9 cellular contexts compared by ENCODE assay signal in genomic region chr15:56249080-56249479, GRCh38. TPM values are rescaled to one million over a fixed set of nuclear protein-coding genes. Genes with fewer than 3 reads are reported as not detected.
A peak's percentile ranks its signal among the peaks of the same experiment; 100 is the strongest.
DNase-seq lines count a peak whose midpoint lies in the region; TF ChIP-seq lines count a peak whose summit lies in the region.
"Had no signal": no experiment of that assay in that cellular context is flagged by ENCODE, and none has a peak within 500 bp of the region (broad histone marks: within the 10 kb centered on the region; RNA-seq: fewer than 3 reads in every experiment).

No MANE protein-coding gene starts in this region.

- H3K9me3 ChIP-seq in mesenchymal stem cell (ENCODE audit: control insufficient read depth, low read length) (no peaks in the 10 kb centered on the region), vagina (no peaks in the 10 kb centered on the region)

- H3K27me3 ChIP-seq in mesenchymal stem cell (ENCODE audit: control insufficient read depth in 1 of 2, insufficient read depth in 1 of 2, low read length in 2 of 2) (no peaks in the 10 kb centered on the region), vagina (no peaks in the 10 kb centered on the region)

- no peak overlapping the region for H4K8ac ChIP-seq in mesenchymal stem cell (ENCODE audit: low read length)

- no peak overlapping the region for H3K27ac Mint-ChIP-seq in activated naive CD8-positive, alpha-beta T cell treated with anti-CD3 and anti-CD28 coated beads for 36 hours
- H3K27ac Mint-ChIP-seq: dendritic cell treated with granulocyte-macrophage colony-stimulating factor and Interleukin-4, amounts not matched to agents 40 ng/mL and 50 ng/mL, for 4 days had no signal

- peaks cover 17% of the 10 kb centered on the region for H3K4me1 Mint-ChIP-seq in activated naive CD8-positive, alpha-beta T cell treated with anti-CD3 and anti-CD28 coated beads for 36 hours

- no peak overlapping the region for H3K4me2 ChIP-seq in mesenchymal stem cell (ENCODE audit: low read length, poor library complexity, severe bottlenecking)

- intact Hi-C loops in vagina (cut with DNase I): no loop called here

- TF ChIP-seq POLR2A in vagina (IDR thresholded peaks at IDR 0.05): no peak

- no peak overlapping the region for H4K91ac ChIP-seq in mesenchymal stem cell (ENCODE audit: low read length)

- H3K4me3 ChIP-seq in WI38 (ENCODE audit: low read depth, low read length) (no peak overlapping the region), mesenchymal stem cell (ENCODE audit: insufficient read depth in 1 of 2, low read depth in 1 of 2, low read length in 2 of 2) (no peak overlapping the region), vagina (no peak overlapping the region)

- H3K36me3 ChIP-seq in mesenchymal stem cell (ENCODE audit: control insufficient read depth in 1 of 2, insufficient read depth in 2 of 2, low read depth in 1 of 2, low read length in 2 of 2) (no peaks in the 10 kb centered on the region), vagina (no peaks in the 10 kb centered on the region)

- no peak overlapping the region for H3K14ac ChIP-seq in mesenchymal stem cell (ENCODE audit: low read length in 2 of 2)

- no peak overlapping the region for H2AFZ ChIP-seq in mesenchymal stem cell (ENCODE audit: low read depth, low read length)

- H3K4me1 ChIP-seq in mesenchymal stem cell (ENCODE audit: control insufficient read depth, insufficient read depth, low read depth, low read length): peaks cover 9% of the 10 kb centered on the region
- H3K4me1 ChIP-seq in vagina: peaks cover 9% of the 10 kb centered on the region

- H3K9ac ChIP-seq in mesenchymal stem cell (ENCODE audit: low read length): no peak overlapping the region

- TF ChIP-seq CTCF in WI38 (IDR thresholded peaks at IDR 0.05; ENCODE audit: low read depth, low read length): peak; percentile 18; the same call in 1 of the 2 replicates
- TF ChIP-seq CTCF in vagina (IDR thresholded peaks at IDR 0.05): no peak

- H3K23ac ChIP-seq in mesenchymal stem cell (ENCODE audit: low read length in 2 of 2): no peak overlapping the region

- in situ Hi-C loops in G401 (cut with HindIII; ENCODE audit: low sequenced_read_pairs): no loop called here

- no peaks in the 10 kb centered on the region for H3K36me3 Mint-ChIP-seq in activated naive CD8-positive, alpha-beta T cell treated with anti-CD3 and anti-CD28 coated beads for 36 hours

- H2AK5ac ChIP-seq in mesenchymal stem cell (ENCODE audit: low read length, severe bottlenecking): no peak overlapping the region

- no peaks in the 10 kb centered on the region for H3K9me3 Mint-ChIP-seq in activated naive CD8-positive, alpha-beta T cell treated with anti-CD3 and anti-CD28 coated beads for 36 hours
- H3K9me3 Mint-ChIP-seq: dendritic cell treated with granulocyte-macrophage colony-stimulating factor and Interleukin-4, amounts not matched to agents 40 ng/mL and 50 ng/mL, for 4 days had no signal

- H2BK15ac ChIP-seq in mesenchymal stem cell (ENCODE audit: low read depth, poor library complexity, severe bottlenecking): no peak overlapping the region

- no peak overlapping the region for H2BK120ac ChIP-seq in mesenchymal stem cell (ENCODE audit: low read depth, low read length)

- H3K4ac ChIP-seq in mesenchymal stem cell (ENCODE audit: low read depth in 1 of 2, low read length in 2 of 2): no peak overlapping the region

- H2BK12ac ChIP-seq in mesenchymal stem cell (ENCODE audit: low read length in 2 of 2): no peak overlapping the region

- no peak overlapping the region for H3K4me3 Mint-ChIP-seq in activated naive CD8-positive, alpha-beta T cell treated with anti-CD3 and anti-CD28 coated beads for 36 hours
- H3K4me3 Mint-ChIP-seq: dendritic cell treated with granulocyte-macrophage colony-stimulating factor and Interleukin-4, amounts not matched to agents 40 ng/mL and 50 ng/mL, for 4 days had no signal

- H3K79me1 ChIP-seq in mesenchymal stem cell (replicated peaks; ENCODE audit: low read length, poor library complexity, severe bottlenecking): peaks cover 6% of the 10 kb centered on the region

- peaks cover 6% of the 10 kb centered on the region for H3K27me3 Mint-ChIP-seq in activated naive CD8-positive, alpha-beta T cell treated with anti-CD3 and anti-CD28 coated beads for 36 hours

- H3K27ac ChIP-seq in mesenchymal stem cell (ENCODE audit: low read length, poor library complexity, severe bottlenecking): no peak overlapping the region
- no peak overlapping the region for H3K27ac ChIP-seq in vagina

- DNase-seq in G401 (ENCODE audit: low spot score) (peak; percentile 35), M059J (ENCODE audit: low read depth) (peak; percentile 67), mesenchymal stem cell (peak; percentile 18), islet precursor cell (no peak), vagina (ENCODE audit: extremely low spot score in 2 of 2) (no peak)
- no peak for DNase-seq in activated CD4-positive, alpha-beta T cell treated with anti-CD3 and anti-CD28 coated beads, Interleukin-2, amount 50 U/mL, for 1 hour
- no peak for DNase-seq in activated naive CD8-positive, alpha-beta T cell treated with anti-CD3 and anti-CD28 coated beads for 36 hours

- H2BK5ac ChIP-seq in mesenchymal stem cell (ENCODE audit: low read depth, low read length, poor library complexity, severe bottlenecking): no peak overlapping the region

- no peak overlapping the region for H3K18ac ChIP-seq in mesenchymal stem cell (ENCODE audit: low read depth in 1 of 2, low read length in 2 of 2)

RNA-seq across cellular contexts. Expression of gene RFX7, which starts 5.4 kb away (rescaled TPM):
- 4.5 and 6.3 TPM in 2 replicates for total RNA-seq in G401 (2014; rRNA removed; shearing (Covaris generic))
- total RNA-seq in M059J (2014; rRNA removed; shearing (Covaris generic)): 5.0 and 8.3 TPM in 2 replicates
- 15.0 TPM for polyA plus RNA-seq in mesenchymal stem cell (2013, experiment 1 of 2)
- 14.7 TPM for polyA plus RNA-seq in mesenchymal stem cell (2013, experiment 2 of 2)
- total RNA-seq in vagina: 15.5 TPM
- 10 to 100 TPM; 28.6 to 30.5 TPM for total RNA-seq in activated naive CD8-positive, alpha-beta T cell treated with anti-CD3 and anti-CD28 coated beads for 36 hours

Comparison
In these comparisons a context has a peak if more than half of its experiments do, and no peak if none do; other contexts are left out.
1. DNase-seq: peak in G401 (single experiment), M059J (single experiment) and mesenchymal stem cell (single experiment); none in islet precursor cell (single experiment), vagina (0 of 2), activated CD4-positive, alpha-beta T cell treated with anti-CD3 and anti-CD28 coated beads, Interleukin-2, amount 50 U/mL, for 1 hour (single experiment) and activated naive CD8-positive, alpha-beta T cell treated with anti-CD3 and anti-CD28 coated beads for 36 hours (single experiment).